In the genomic region with DNA sequence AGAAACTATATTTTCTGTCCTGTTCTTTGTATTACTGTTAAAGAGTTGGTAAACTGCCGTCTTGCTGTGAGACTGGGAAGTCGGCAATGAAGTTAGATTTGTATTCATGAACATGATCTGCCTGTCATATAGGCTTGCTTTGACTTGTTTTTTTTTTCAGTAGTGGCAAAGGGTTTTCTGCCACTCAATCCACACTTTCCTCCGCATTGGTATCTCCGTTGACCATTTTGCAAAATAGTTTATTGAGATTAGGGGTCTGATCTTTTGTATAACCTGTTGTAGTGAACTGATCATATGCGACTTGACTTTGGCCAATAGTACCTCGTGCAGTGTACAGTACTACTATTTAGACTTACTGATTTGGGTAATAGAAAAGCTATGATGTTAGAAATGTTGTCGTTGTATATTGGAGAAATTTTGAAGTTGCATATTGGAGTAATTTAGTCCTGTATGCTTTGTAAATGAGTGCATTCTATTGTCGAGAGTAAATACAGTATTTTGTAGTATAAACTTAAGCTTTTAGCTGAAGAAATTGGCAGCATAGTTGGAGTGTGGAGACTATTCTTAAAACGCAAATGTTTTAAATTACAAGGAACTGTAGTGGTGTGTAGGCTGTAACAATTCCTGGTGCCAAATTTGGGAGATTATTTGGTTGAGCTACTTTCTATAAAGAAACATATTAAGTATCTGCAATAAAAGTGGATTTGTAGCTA, we compare ENCODE assay signal across 8 cellular contexts.
DNase-seq lines count a peak whose midpoint lies in the region; ATAC-seq and TF ChIP-seq lines count a peak whose summit lies in the region.

No MANE protein-coding gene starts in this region.

- peak overlapping the region; percentile 96 to 98 for H3K27ac ChIP-seq in mucosa of rectum (ENCODE audit: low read depth in 2 of 2, low read length in 2 of 2)

- peak overlapping the region; percentile 91 to 99 for H3K9ac ChIP-seq in mucosa of rectum (ENCODE audit: low read depth in 1 of 2, low read length in 2 of 2)

- in situ Hi-C loops in KBM-7 (cut with MboI; ENCODE audit: low pct_unique_long_range_greater_than_20kb, low sequenced_read_pairs) = no loop called here

- H3K4me1 ChIP-seq in mucosa of rectum (ENCODE audit: control insufficient read depth in 2 of 2, insufficient read depth in 2 of 2, low read length in 2 of 2) = peaks cover 7 to 25% of the 10 kb centered on the region in 2 donors

- no peak for ATAC-seq in HG03175 (IDR thresholded peaks at IDR 0.05; ENCODE audit: unreplicated experiment)

- peak overlapping the region; percentile 78 for H3K4me3 ChIP-seq in AG10803 (ENCODE audit: low read length)
- H3K4me3 ChIP-seq in mucosa of rectum (ENCODE audit: low read length in 2 of 2) = peak overlapping the region; percentile 91 to 97

- no peaks in the 10 kb centered on the region for H3K9me3 ChIP-seq in mucosa of rectum (ENCODE audit: control insufficient read depth in 2 of 2, low read length in 2 of 2)

- H3K27me3 ChIP-seq in mucosa of rectum (ENCODE audit: control insufficient read depth in 2 of 2, insufficient read depth in 2 of 2, low read length in 2 of 2) = no peaks in the 10 kb centered on the region

- DNase-seq in AG10803 (ENCODE audit: low read depth) (peak; percentile 6), KBM-7 (peak; percentile 52), cerebellar cortex (ENCODE audit: low spot score) (peak; percentile 27), NCI-H2227 treated with DMSO at 0.1 percent for 48 hours (lab: John Stamatoyannopoulos, UW) (no peak), NOMO-1 treated with dmso at 0.1 percent for 144 hours (lab: John Stamatoyannopoulos, UW; ENCODE audit: unreplicated experiment) (no peak)
- DNase-seq in activated CD4-positive, alpha-beta T cell treated with anti-CD3 and anti-CD28 coated beads for 48 hours = no peak

- H3K36me3 ChIP-seq in mucosa of rectum (ENCODE audit: control insufficient read depth in 2 of 2, insufficient read depth in 2 of 2, low read length in 2 of 2) = no peaks in the 10 kb centered on the region

- no peak for TF ChIP-seq CTCF in AG10803 (conservative IDR thresholded peaks at IDR 0.05; ENCODE audit: low read length)

Comparison
In these comparisons a context has a peak if more than half of its experiments do, and no peak if none do; other contexts are left out.
1. DNase-seq: peak in AG10803 (single experiment), KBM-7 (single experiment) and cerebellar cortex (single experiment); none in NCI-H2227 treated with DMSO at 0.1 percent for 48 hours (single experiment), activated CD4-positive, alpha-beta T cell treated with anti-CD3 and anti-CD28 coated beads for 48 hours (single experiment) and NOMO-1 treated with dmso at 0.1 percent for 144 hours (single experiment).